Comparison of ENCODE assay signal across 31 cellular contexts in genomic region chr4:80594696-80595095, GRCh38.
"Had no signal": no experiment of that assay in that cellular context is flagged by ENCODE, and none has a peak within 500 bp of the region (broad histone marks: within the 10 kb centered on the region; RNA-seq: fewer than 3 reads in every experiment).

No MANE protein-coding gene starts in this region.

- H3K36me3 Mint-ChIP-seq: activated naive CD8-positive, alpha-beta T cell treated with anti-CD3 and anti-CD28 coated beads for 36 hours had no signal

- FAIRE-seq: astrocyte, TTC549 had no signal

- H3K27ac Mint-ChIP-seq: activated CD4-positive, alpha-beta T cell treated with anti-CD3 and anti-CD28 coated beads, Interleukin-2, amount 10 ng/mL, durations not matched to agents 24 days and 14 days; activated CD8-positive, alpha-beta T cell treated with anti-CD3 and anti-CD28 coated beads for 36 hours; activated naive CD8-positive, alpha-beta T cell treated with anti-CD3 and anti-CD28 coated beads for 36 hours; activated T-cell treated with anti-CD3 and anti-CD28 coated beads, Interleukin-2, amount 50 U/mL, for 72 hours; activated T-helper 17 cell treated with anti-CD3 and anti-CD28 coated beads, Interleukin-2, amount 50 U/mL, for 72 hours had no signal

- H3K4me3 ChIP-seq: body of pancreas, breast epithelium had no signal

- H3K36me3 ChIP-seq: breast epithelium had no signal

- H3K27ac ChIP-seq: body of pancreas, breast epithelium, KMS-11 had no signal

- H3K27me3 Mint-ChIP-seq: activated CD4-positive, alpha-beta T cell treated with anti-CD3 and anti-CD28 coated beads, Interleukin-2, amount 10 ng/mL, durations not matched to agents 24 days and 14 days; activated CD8-positive, alpha-beta T cell treated with anti-CD3 and anti-CD28 coated beads for 36 hours; activated naive CD8-positive, alpha-beta T cell treated with anti-CD3 and anti-CD28 coated beads for 36 hours; activated T-helper 17 cell treated with anti-CD3 and anti-CD28 coated beads, Interleukin-2, amount 50 U/mL, for 72 hours had no signal

- H3K27me3 ChIP-seq: body of pancreas, breast epithelium had no signal

- H3K9me3 ChIP-seq: body of pancreas, breast epithelium had no signal

- ATAC-seq: activated CD8-positive, alpha-beta T cell treated with anti-CD3 and anti-CD28 coated beads for 36 hours; activated T-cell treated with anti-CD3 and anti-CD28 coated beads, Interleukin-2, amount 50 U/mL, for 72 hours; activated T-helper 17 cell treated with anti-CD3 and anti-CD28 coated beads, Interleukin-2, amount 50 U/mL, for 72 hours; body of pancreas had no signal

- H3K4me1 ChIP-seq: body of pancreas, breast epithelium had no signal

- H3K9me3 Mint-ChIP-seq: activated CD4-positive, alpha-beta T cell treated with anti-CD3 and anti-CD28 coated beads, Interleukin-2, amount 10 ng/mL, durations not matched to agents 24 days and 14 days had no signal

- H3K9ac ChIP-seq: KMS-11 had no signal

- H3K4me3 Mint-ChIP-seq: activated CD4-positive, alpha-beta T cell treated with anti-CD3 and anti-CD28 coated beads, Interleukin-2, amount 10 ng/mL, durations not matched to agents 24 days and 14 days; activated CD8-positive, alpha-beta T cell treated with anti-CD3 and anti-CD28 coated beads for 36 hours; activated naive CD8-positive, alpha-beta T cell treated with anti-CD3 and anti-CD28 coated beads for 36 hours; activated T-cell treated with anti-CD3 and anti-CD28 coated beads, Interleukin-2, amount 50 U/mL, for 72 hours; activated T-helper 17 cell treated with anti-CD3 and anti-CD28 coated beads, Interleukin-2, amount 50 U/mL, for 72 hours had no signal

- DNase-seq: activated CD4-positive, alpha-beta T cell treated with anti-CD3 and anti-CD28 coated beads, Interleukin-2, amount 10 ng/mL, durations not matched to agents 24 days and 14 days; activated CD4-positive, alpha-beta T cell treated with anti-CD3 and anti-CD28 coated beads, Interleukin-2, amount 50 U/mL, for 4 hours; activated CD8-positive, alpha-beta T cell treated with anti-CD3 and anti-CD28 coated beads for 36 hours; activated effector memory CD4-positive, alpha-beta T cell treated with anti-CD3 and anti-CD28 coated beads, Interleukin-2, amount 50 U/mL, for 16 hours; activated naive CD4-positive, alpha-beta T cell; activated naive CD4-positive, alpha-beta T cell treated with anti-CD3 and anti-CD28 coated beads, Interleukin-2, amount 50 U/mL, for 16 hours; activated naive CD8-positive, alpha-beta T cell treated with anti-CD3 and anti-CD28 coated beads for 36 hours; activated T-cell treated with anti-CD3 and anti-CD28 coated beads, Interleukin-2, amount 50 U/mL, for 1 hour; activated T-cell treated with anti-CD3 and anti-CD28 coated beads, Interleukin-2, amount 50 U/mL, for 72 hours; amniotic stem cell; body of pancreas; MM.1S; MV-4-11; NCI-H1092 treated with DMSO at 0.1 percent for 48 hours; NCI-H1417; NCI-H146; NCI-H187; NCI-H2029 treated with DMSO at 0.1 percent for 48 hours; NCI-H2107; NCI-H2171; NCI-H510A; NCI-H526; NCI-H748 treated with DMSO at 0.1 percent for 48 hours; NK-92 treated with Interleukin-12 subunit alpha and Interleukin-12 subunit beta, amount 100 ng/mL, for 24 hours; Right ventricle myocardium superior; T1000 had no signal

- H3K4me1 Mint-ChIP-seq: activated CD4-positive, alpha-beta T cell treated with anti-CD3 and anti-CD28 coated beads, Interleukin-2, amount 10 ng/mL, durations not matched to agents 24 days and 14 days; activated naive CD8-positive, alpha-beta T cell treated with anti-CD3 and anti-CD28 coated beads for 36 hours; activated T-helper 17 cell treated with anti-CD3 and anti-CD28 coated beads, Interleukin-2, amount 50 U/mL, for 72 hours had no signal
